Comparison of ENCODE assay signal across 8 cellular contexts in the genomic region with DNA sequence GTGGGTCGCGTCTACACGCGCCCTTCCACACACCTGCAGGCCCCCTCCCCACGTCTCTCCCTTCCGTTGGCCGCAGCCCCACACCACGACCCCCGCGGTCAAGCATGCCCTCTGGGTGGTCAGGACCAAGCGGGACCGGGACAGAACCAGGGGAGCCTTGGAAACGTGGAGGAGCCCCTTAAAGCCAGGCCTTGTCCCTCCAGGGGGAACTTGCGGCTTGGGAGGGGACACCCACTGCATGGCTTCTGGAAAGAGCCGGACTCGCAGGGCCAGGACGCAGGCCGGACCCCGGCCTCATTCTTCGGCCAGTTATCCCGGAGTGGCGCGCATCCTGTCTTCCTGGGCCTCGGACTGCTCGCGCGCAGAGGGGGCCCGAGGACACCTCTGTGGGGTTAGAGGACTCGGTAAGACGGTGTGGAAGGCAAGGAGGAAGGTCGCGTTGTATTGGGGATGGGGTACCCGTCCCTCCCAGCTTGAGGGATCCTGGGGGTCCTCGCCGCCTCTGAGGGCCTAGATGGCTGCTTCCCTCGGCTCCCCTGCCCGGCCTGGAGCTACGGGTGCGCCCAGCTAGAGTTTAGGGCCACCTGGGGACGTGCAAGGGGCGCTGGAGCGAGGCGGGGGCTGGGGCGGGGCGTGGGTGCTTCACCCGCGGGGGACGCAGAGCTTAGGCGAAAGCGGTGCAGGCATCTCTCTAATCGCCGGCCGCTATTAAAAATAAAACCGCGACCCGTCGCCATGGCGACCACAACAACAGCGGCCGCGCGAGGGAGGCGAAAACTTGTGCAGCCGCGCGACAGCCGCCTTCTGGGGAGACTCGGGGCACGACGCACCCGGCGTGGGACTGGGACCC. TPM values are rescaled to one million over a fixed set of nuclear protein-coding genes. Genes with fewer than 3 reads are reported as not detected.
DNase-seq lines count a peak whose midpoint lies in the region; ATAC-seq and TF ChIP-seq lines count a peak whose summit lies in the region.

No MANE protein-coding gene starts in this region.

- peak overlapping the region; percentile 18 for H3K4me3 Mint-ChIP-seq in T-helper 2 cell treated with Interferon-gamma antibody and Interleukin-4, amounts not matched to agents 5 μg/mL and 100 μg/mL, for 36 hours
- peak overlapping the region; percentile 71 for H3K4me3 Mint-ChIP-seq in neural progenitor cell

- H3K4me1 Mint-ChIP-seq in T-helper 2 cell treated with Interferon-gamma antibody and Interleukin-4, amounts not matched to agents 5 μg/mL and 100 μg/mL, for 36 hours (ENCODE audit: low read depth) = peaks cover 2% of the 10 kb centered on the region
- peaks cover 7% of the 10 kb centered on the region for H3K4me1 Mint-ChIP-seq in neural progenitor cell

- POLR2A ChIA-PET in RWPE1 (lab: Yijun Ruan, JAX; ENCODE audit: low non-redundant PET) = no interaction called here

- intact Hi-C loops in esophagus squamous epithelium (cut with DNase I) = no loop called here

- H3K79me2 ChIP-seq in neural progenitor cell (ENCODE audit: low read depth) = peaks cover 7% of the 10 kb centered on the region

- H4K20me1 ChIP-seq in neural progenitor cell (ENCODE audit: low read depth) = peaks cover 37% of the 10 kb centered on the region

- no peak for TF ChIP-seq CTCF in RWPE1 (conservative IDR thresholded peaks at IDR 0.05; ENCODE audit: low read depth)
- TF ChIP-seq CTCF in esophagus squamous epithelium (IDR thresholded peaks at IDR 0.05) = no peak
- TF ChIP-seq CTCF in neural progenitor cell (IDR thresholded peaks at IDR 0.05) = no peak

- H3K4me3 ChIP-seq in esophagus squamous epithelium (peak overlapping the region in 3 of 4 donors; percentile 38 to 64 (median 48)), neural progenitor cell (peak overlapping the region; percentile 53)

- no peak for DNase-seq in T-helper 2 cell treated with Interferon-gamma antibody and Interleukin-4, amounts not matched to agents 5 μg/mL and 100 μg/mL, for 36 hours (ENCODE audit: low spot score)
- DNase-seq in T-helper 2 cell (no peak), RWPE1 (ENCODE audit: low spot score) (no peak), esophagus squamous epithelium (lab: John Stamatoyannopoulos, UW) (no peak), neural progenitor cell (ENCODE audit: low spot score) (peak; percentile 65), Ammon's horn (ENCODE audit: low spot score) (no peak), NCI-H774 (lab: John Stamatoyannopoulos, UW) (no peak)

- no peak for TF ChIP-seq POLR2A in esophagus squamous epithelium (IDR thresholded peaks at IDR 0.05)

- H3K36me3 Mint-ChIP-seq in T-helper 2 cell treated with Interferon-gamma antibody and Interleukin-4, amounts not matched to agents 5 μg/mL and 100 μg/mL, for 36 hours (ENCODE audit: low read depth) = no peaks in the 10 kb centered on the region
- no peaks in the 10 kb centered on the region for H3K36me3 Mint-ChIP-seq in neural progenitor cell

- no peaks in the 10 kb centered on the region for H3K36me3 ChIP-seq in esophagus squamous epithelium
- H3K36me3 ChIP-seq in neural progenitor cell = no peaks in the 10 kb centered on the region

- no peak overlapping the region for H3K27ac Mint-ChIP-seq in T-helper 2 cell treated with Interferon-gamma antibody and Interleukin-4, amounts not matched to agents 5 μg/mL and 100 μg/mL, for 36 hours
- no peak overlapping the region for H3K27ac Mint-ChIP-seq in neural progenitor cell

- no peak overlapping the region for H3K9ac ChIP-seq in neural progenitor cell

- H3K9me3 ChIP-seq in esophagus squamous epithelium (no peaks in the 10 kb centered on the region), neural progenitor cell (ENCODE audit: low read depth) (no peaks in the 10 kb centered on the region)

- CTCF ChIA-PET in RWPE1 (lab: Yijun Ruan, JAX) = interaction anchor here (0.5 to 1.5 kb wide), 2 partner anchors 18 to 250 kb away, joined by 3 to 5 read pairs; no protein-coding TSS in a partner anchor

- peaks cover 42% of the 10 kb centered on the region for H3K27me3 Mint-ChIP-seq in T-helper 2 cell treated with Interferon-gamma antibody and Interleukin-4, amounts not matched to agents 5 μg/mL and 100 μg/mL, for 36 hours (ENCODE audit: low read depth)
- peaks cover 47% of the 10 kb centered on the region for H3K27me3 Mint-ChIP-seq in neural progenitor cell (ENCODE audit: insufficient read depth, low read depth)

- H3K4me1 ChIP-seq in esophagus squamous epithelium (peaks cover 35 to 68% (median 51%) of the 10 kb centered on the region in 3 donors), neural progenitor cell (peaks cover 30% of the 10 kb centered on the region)

- 0 to 8% methylated on average over 6 to 10 of the region's 72 CpGs for WGBS in esophagus squamous epithelium, 2 donors

- peaks cover 0 to 84% (median 13%) of the 10 kb centered on the region in 4 donors for H3K27me3 ChIP-seq in esophagus squamous epithelium
- peaks cover 91% of the 10 kb centered on the region for H3K27me3 ChIP-seq in neural progenitor cell

- H3K4me2 ChIP-seq in neural progenitor cell = peak overlapping the region; percentile 76

- H2AFZ ChIP-seq in neural progenitor cell (replicated peaks) = no peak overlapping the region

- no peaks in the 10 kb centered on the region for H3K9me3 Mint-ChIP-seq in T-helper 2 cell treated with Interferon-gamma antibody and Interleukin-4, amounts not matched to agents 5 μg/mL and 100 μg/mL, for 36 hours
- H3K9me3 Mint-ChIP-seq in neural progenitor cell = no peaks in the 10 kb centered on the region

- H3K27ac ChIP-seq in RWPE1 (peak overlapping the region; percentile 98), esophagus squamous epithelium (peak overlapping the region in 1 of 4 donors; percentile 10), neural progenitor cell (no peak overlapping the region)

- no peak for ATAC-seq in GM21526 (IDR thresholded peaks at IDR 0.05; ENCODE audit: low FRiP score, unreplicated experiment)

- peaks cover 35% of the 10 kb centered on the region for H3F3A ChIP-seq in neural progenitor cell (ENCODE audit: low read depth)

RNA-seq across cellular contexts. Expression of a gene that starts 1.8 kb away (rescaled TPM):
- 10 to 100 TPM in 2 of 4 donors, 1 to 10 TPM in 2; 5.1 to 13.5 (median 8.5) TPM for total RNA-seq in esophagus squamous epithelium
- total RNA-seq in neural progenitor cell (ENCODE audit: low replicate concordance) = 9.8 and 13.7 TPM in 2 replicates
